26 cellular contexts compared by ENCODE assay signal in the genomic region with DNA sequence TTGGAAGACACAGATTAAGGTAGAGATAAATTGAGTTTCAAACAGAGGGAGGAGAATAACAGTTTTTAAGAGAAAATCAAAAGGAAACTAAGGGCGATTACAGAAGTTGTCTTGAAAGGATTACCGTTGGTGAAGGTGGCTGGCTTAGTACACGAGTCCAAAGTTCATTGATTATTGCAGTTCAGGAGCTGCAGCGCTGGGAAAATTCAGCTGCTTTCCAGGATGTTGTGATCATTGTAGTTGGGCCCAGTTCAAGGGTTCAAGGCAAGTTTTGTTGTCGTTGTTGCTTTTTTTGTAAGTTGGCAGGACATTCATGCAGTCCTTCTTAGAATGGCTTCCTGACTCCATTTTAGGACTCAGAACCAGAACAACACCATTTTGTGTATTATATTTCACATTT.
"Had no signal": no experiment of that assay in that cellular context is flagged by ENCODE, and none has a peak within 500 bp of the region (broad histone marks: within the 10 kb centered on the region; RNA-seq: fewer than 3 reads in every experiment).

No MANE protein-coding gene starts in this region.

- H3K27me3 ChIP-seq: brain microvascular endothelial cell, cardiac muscle cell, MG63, Peyer's patch had no signal

- H3K9me3 ChIP-seq: MG63, Peyer's patch had no signal

- H3K4me2 ChIP-seq: KMS-11 had no signal

- H3K27ac ChIP-seq: brain microvascular endothelial cell, cardiac muscle cell, KMS-11, Peyer's patch, RWPE1 had no signal

- H3K4me3 ChIP-seq: cardiac muscle cell, MG63, Peyer's patch had no signal

- ATAC-seq: activated T-helper 17 cell treated with anti-CD3 and anti-CD28 coated beads, Interleukin-2, amount 50 U/mL, for 72 hours had no signal

- DNase-seq: activated B cell treated with CpG ODN at 0.5 μM for 24 hours; activated CD4-positive, alpha-beta T cell treated with anti-CD3 and anti-CD28 coated beads for 1 hour; activated CD4-positive, alpha-beta T cell treated with anti-CD3 and anti-CD28 coated beads, Interleukin-2, amount 10 ng/mL, durations not matched to agents 24 days and 14 days; activated CD4-positive, alpha-beta T cell treated with anti-CD3 and anti-CD28 coated beads, Interleukin-2, amount 50 U/mL, for 48 hours; activated gamma-delta T cell; activated naive CD4-positive, alpha-beta T cell treated with anti-CD3 and anti-CD28 coated beads for 36 hours; activated T-cell treated with anti-CD3 and anti-CD28 coated beads for 4 hours; activated T-cell treated with anti-CD3 and anti-CD28 coated beads, Interleukin-2, amount 50 U/mL, for 48 hours; amygdala; brain microvascular endothelial cell; MG63; MV-4-11; NCI-H1092 treated with DMSO at 0.1 percent for 48 hours; NCI-H1417 treated with DMSO at 0.1 percent for 48 hours; NCI-H1694; NCI-H2029; NCI-H2107; NCI-H2171 treated with DMSO at 0.1 percent for 48 hours; NCI-H226; NCI-H69; Right ventricle myocardium superior had no signal

- H3K36me3 ChIP-seq: brain microvascular endothelial cell, cardiac muscle cell, MG63, Peyer's patch had no signal
